1 cellular context compared by ENCODE assay signal in the genomic region with DNA sequence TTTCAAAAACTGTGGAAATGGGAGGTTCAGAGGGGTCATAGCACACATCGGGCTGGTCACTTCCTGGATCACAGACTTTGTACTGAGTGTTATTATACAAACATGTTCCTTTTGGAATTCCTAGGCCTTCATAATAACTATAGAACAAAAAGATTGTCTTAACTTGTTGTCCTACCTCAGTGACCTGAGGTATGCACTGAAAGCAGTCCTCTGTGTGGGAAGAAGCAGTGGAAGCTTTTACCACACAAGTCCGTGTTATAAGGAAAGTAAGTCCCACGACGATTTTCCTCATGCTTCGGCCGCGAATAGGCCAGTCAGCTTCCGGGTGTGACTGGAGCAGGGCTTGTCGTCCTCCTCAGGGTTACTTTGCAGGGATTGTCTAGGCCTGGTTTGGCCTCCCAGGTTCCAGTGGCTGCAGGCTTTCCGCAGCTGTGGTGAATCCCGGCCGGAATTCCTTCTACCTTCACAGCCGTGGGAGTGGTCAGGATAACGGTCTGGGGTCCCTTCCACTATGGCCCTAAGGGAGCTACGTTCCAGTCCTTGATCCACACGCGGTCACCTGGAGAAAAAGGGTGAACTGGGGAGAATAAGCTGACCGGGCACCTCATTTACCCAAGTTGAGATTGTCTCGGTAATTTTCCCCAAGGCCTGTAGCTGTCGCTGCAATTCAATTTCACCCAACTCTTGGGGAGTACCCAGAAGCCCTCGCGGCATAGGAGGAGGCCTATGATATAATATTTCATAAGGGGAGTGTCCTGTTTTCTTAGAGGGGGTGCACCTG.
TF ChIP-seq lines count a peak whose summit lies in the region.

No MANE protein-coding gene starts in this region.

TF ChIP-seq in endothelial cell of umbilical vein, 7 proteins besides CTCF, POLR2A, EP300 and RAD21:
- TF ChIP-seq JUN (IDR thresholded peaks at IDR 0.05; ENCODE audit: borderline replicate concordance, insufficient read depth, insufficient read length, low read depth), result no peak
- TF ChIP-seq, protein P1, sequence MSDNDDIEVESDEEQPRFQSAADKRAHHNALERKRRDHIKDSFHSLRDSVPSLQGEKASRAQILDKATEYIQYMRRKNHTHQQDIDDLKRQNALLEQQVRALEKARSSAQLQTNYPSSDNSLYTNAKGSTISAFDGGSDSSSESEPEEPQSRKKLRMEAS (IDR thresholded peaks at IDR 0.05; ENCODE audit: insufficient read depth, insufficient read length), result no peak
- TF ChIP-seq EZH2 (IDR thresholded peaks at IDR 0.05; ENCODE audit: borderline replicate concordance, low read depth, low read length, severe bottlenecking), result no peak
